ENCODE assay signal across 8 cellular contexts in the genomic region with DNA sequence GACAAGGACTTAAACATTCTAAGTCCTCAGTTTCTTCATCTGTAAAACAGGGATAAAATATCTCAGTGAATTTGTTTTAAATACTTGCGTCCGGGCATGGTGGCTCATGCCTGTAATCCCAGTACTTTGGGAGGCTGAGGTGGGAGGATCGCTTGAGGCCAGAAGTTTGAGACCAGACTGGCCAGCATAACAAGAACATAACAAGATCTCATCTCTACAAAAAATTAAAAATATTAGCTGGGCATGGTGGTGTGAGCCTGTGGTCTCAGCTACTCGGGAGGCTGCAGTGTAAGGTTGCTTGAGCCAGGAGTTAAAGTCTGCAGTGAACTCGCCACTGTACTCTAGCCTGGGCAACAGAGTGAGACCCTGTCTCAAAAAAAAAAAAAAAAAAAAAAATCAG. TPM values are rescaled to one million over a fixed set of nuclear protein-coding genes. Genes with fewer than 3 reads are reported as not detected.
A peak's percentile ranks its signal among the peaks of the same experiment; 100 is the strongest.
DNase-seq lines count a peak whose midpoint lies in the region; ATAC-seq and TF ChIP-seq lines count a peak whose summit lies in the region.
"Not testable (repeated sequence)": the region's sequence is repeated elsewhere in the genome, so short reads cannot be mapped to it uniquely, and the experiment has no call there.

No MANE protein-coding gene starts in this region.

- TF ChIP-seq CTCF in HCT116 (IDR thresholded peaks at IDR 0.05 in 2 of 3, conservative IDR thresholded peaks at IDR 0.05 in 1 of 3; ENCODE audit: borderline replicate concordance in 1 of 3, insufficient read depth in 1 of 3, low read depth in 2 of 3, low read length in 2 of 3); right atrium auricular region (IDR thresholded peaks at IDR 0.05); prostate gland (IDR thresholded peaks at IDR 0.05): not testable (repeated sequence)

- H3K27ac Mint-ChIP-seq in T-helper 1 cell treated with Interleukin-12 subunit alpha and Interleukin-12 subunit beta and Interleukin-4 antibody, amounts not matched to agents 30 μg/mL and 1 μg/mL, for 36 hours, result peak overlapping the region; percentile 99
- peak overlapping the region; percentile 98 for H3K27ac Mint-ChIP-seq in activated naive CD4-positive, alpha-beta T cell treated with anti-CD3 and anti-CD28 coated beads, Interleukin-2, amount 50 U/mL, for 24 hours

- not testable (repeated sequence) for H3K36me3 ChIP-seq in ACC112 (ENCODE audit: insufficient read depth, low read length); HCT116 (ENCODE audit: control insufficient read depth in 1 of 2, insufficient read depth in 2 of 2, low read length in 2 of 2); effector memory CD4-positive, alpha-beta T cell (ENCODE audit: control insufficient read depth, insufficient read depth, low read length); right atrium auricular region; prostate gland; subcutaneous abdominal adipose tissue (ENCODE audit: control insufficient read depth in 5 of 5, insufficient read depth in 5 of 5, low read length in 5 of 5)

- H3K9me2 ChIP-seq in HCT116 (ENCODE audit: insufficient read depth), result not testable (repeated sequence)

- H3K4me3 ChIP-seq in ACC112 (ENCODE audit: low read depth, low read length); HCT116 (replicated peaks in 1 of 2; ENCODE audit: low read depth in 1 of 2, low read length in 2 of 2); effector memory CD4-positive, alpha-beta T cell (ENCODE audit: insufficient read depth, low read depth, low read length, poor library complexity, severe bottlenecking); right atrium auricular region; prostate gland; subcutaneous abdominal adipose tissue (ENCODE audit: low read depth in 1 of 5, low read length in 5 of 5): not testable (repeated sequence)

- RAD21 ChIA-PET in HCT116 (lab: Charles Lee; ENCODE audit: low non-redundant PET in 1 of 2, low total read pairs in 2 of 2, uncharacterized antibody in 2 of 2, unreplicated experiment in 2 of 2), result interaction anchor here (0.6 to 1.0 kb wide), 3 partner anchors 16 to 97 kb away, joined by 3 read pairs; no protein-coding TSS in a partner anchor

- DNase-seq in HCT116 (ENCODE audit: low read depth, low spot score); effector memory CD4-positive, alpha-beta T cell; right atrium auricular region (ENCODE audit: low spot score); prostate gland (ENCODE audit: low spot score): not testable (repeated sequence)

- H3K9ac ChIP-seq in HCT116 (ENCODE audit: low read length), result peak overlapping the region; percentile 70
- H3K9ac ChIP-seq in subcutaneous abdominal adipose tissue (ENCODE audit: low read length in 5 of 5), result peak overlapping the region in 2 of 5 donors; percentile 43 to 60

- H3K27ac ChIP-seq in ACC112 (ENCODE audit: low read depth, low read length) (peak overlapping the region; percentile 100), HCT116 (ENCODE audit: low read depth, low read length) (peak overlapping the region; percentile 2), right atrium auricular region (peak overlapping the region; percentile 87), prostate gland (peak overlapping the region; percentile 83 to 86), subcutaneous abdominal adipose tissue (ENCODE audit: low read depth, low read length) (peak overlapping the region; percentile 99)
- peak overlapping the region; percentile 93 for H3K27ac ChIP-seq in effector memory CD4-positive, alpha-beta T cell (ENCODE audit: insufficient read depth, low read length, poor library complexity, severe bottlenecking)

- H4K20me1 ChIP-seq in HCT116 (ENCODE audit: insufficient read depth), result not testable (repeated sequence)

- not testable (repeated sequence) for H3K9me3 Mint-ChIP-seq in T-helper 1 cell treated with Interleukin-12 subunit alpha and Interleukin-12 subunit beta and Interleukin-4 antibody, amounts not matched to agents 30 μg/mL and 1 μg/mL, for 36 hours; activated naive CD4-positive, alpha-beta T cell treated with anti-CD3 and anti-CD28 coated beads, Interleukin-2, amount 50 U/mL, for 24 hours

- not testable (repeated sequence) for H3K27me3 Mint-ChIP-seq in T-helper 1 cell treated with Interleukin-12 subunit alpha and Interleukin-12 subunit beta and Interleukin-4 antibody, amounts not matched to agents 30 μg/mL and 1 μg/mL, for 36 hours (ENCODE audit: low read depth); activated naive CD4-positive, alpha-beta T cell treated with anti-CD3 and anti-CD28 coated beads, Interleukin-2, amount 50 U/mL, for 24 hours

- not testable (repeated sequence) for TF ChIP-seq RAD21 in HCT116 (IDR thresholded peaks at IDR 0.05; ENCODE audit: low read depth)

- ATAC-seq in HCT116, result not testable (repeated sequence)

- not testable (repeated sequence) for H2AFZ ChIP-seq in ACC112 (ENCODE audit: low read length, unreplicated experiment); HCT116 (ENCODE audit: low read depth, low read length, poor library complexity, severe bottlenecking)

- H3K27me3 ChIP-seq in ACC112 (ENCODE audit: insufficient read depth, low read length); HCT116 (ENCODE audit: insufficient read depth, low read length); effector memory CD4-positive, alpha-beta T cell (replicated peaks; ENCODE audit: control insufficient read depth, insufficient read depth, low read length, poor library complexity, severe bottlenecking); right atrium auricular region; prostate gland (replicated peaks; ENCODE audit: insufficient read depth); subcutaneous abdominal adipose tissue (ENCODE audit: control insufficient read depth in 5 of 5, insufficient read depth in 4 of 5, low read length in 5 of 5): not testable (repeated sequence)

- H3K79me2 ChIP-seq in ACC112 (ENCODE audit: control insufficient read depth, insufficient read depth, low read length, unreplicated experiment) (peaks cover 77% of the 10 kb centered on the region), HCT116 (ENCODE audit: insufficient read depth, low read length) (peaks cover 99% of the 10 kb centered on the region)

- H3K36me3 Mint-ChIP-seq in T-helper 1 cell treated with Interleukin-12 subunit alpha and Interleukin-12 subunit beta and Interleukin-4 antibody, amounts not matched to agents 30 μg/mL and 1 μg/mL, for 36 hours (ENCODE audit: low read depth), result peaks cover 42% of the 10 kb centered on the region
- not testable (repeated sequence) for H3K36me3 Mint-ChIP-seq in activated naive CD4-positive, alpha-beta T cell treated with anti-CD3 and anti-CD28 coated beads, Interleukin-2, amount 50 U/mL, for 24 hours

- intact Hi-C loops in HCT116 (cut with micrococcal nuclease), result not testable (repeated sequence)
- intact Hi-C loops in prostate gland (cut with DNase I), result loop anchor here (5.0 kb wide), 1 partner anchor 56 kb away; a partner anchor contains a TSS

- 77% methylated on average over 5 of the region's 5 CpGs for WGBS in prostate gland

- peaks cover 93% of the 10 kb centered on the region for H3K4me1 ChIP-seq in ACC112 (ENCODE audit: control insufficient read depth, insufficient read depth, low read length, unreplicated experiment)
- peaks cover 91 to 100% of the 10 kb centered on the region in 2 experiments for H3K4me1 ChIP-seq in HCT116 (ENCODE audit: control insufficient read depth in 1 of 2, insufficient read depth in 2 of 2, low read length in 2 of 2)
- H3K4me1 ChIP-seq in effector memory CD4-positive, alpha-beta T cell (ENCODE audit: control insufficient read depth, insufficient read depth, low read length, poor library complexity, severe bottlenecking), result peaks cover 50% of the 10 kb centered on the region
- H3K4me1 ChIP-seq in right atrium auricular region, result peaks cover 0 to 83% of the 10 kb centered on the region in 2 donors
- peaks cover 20% of the 10 kb centered on the region for H3K4me1 ChIP-seq in prostate gland (replicated peaks)
- peaks cover 29 to 94% (median 86%) of the 10 kb centered on the region in 5 donors for H3K4me1 ChIP-seq in subcutaneous abdominal adipose tissue (ENCODE audit: control insufficient read depth in 5 of 5, insufficient read depth in 5 of 5, low read length in 5 of 5)

- H3K4me2 ChIP-seq in HCT116 (ENCODE audit: low read length), result peak overlapping the region; percentile 77

- POLR2A ChIA-PET in HCT116 (lab: Charles Lee), result interaction anchor here (1.4 kb wide), 1 partner anchor 110 kb away, joined by 3 read pairs; no protein-coding TSS in a partner anchor

- CTCF ChIA-PET in HCT116 (lab: Charles Lee), result not testable (repeated sequence)

- peaks cover 83% of the 10 kb centered on the region for H3K4me1 Mint-ChIP-seq in T-helper 1 cell treated with Interleukin-12 subunit alpha and Interleukin-12 subunit beta and Interleukin-4 antibody, amounts not matched to agents 30 μg/mL and 1 μg/mL, for 36 hours (ENCODE audit: low read depth)
- H3K4me1 Mint-ChIP-seq in activated naive CD4-positive, alpha-beta T cell treated with anti-CD3 and anti-CD28 coated beads, Interleukin-2, amount 50 U/mL, for 24 hours, result peaks cover 77% of the 10 kb centered on the region

- H3K9me3 ChIP-seq in HCT116 (ENCODE audit: control insufficient read depth in 1 of 2, insufficient read depth in 1 of 2, low read depth in 1 of 2, low read length in 2 of 2); effector memory CD4-positive, alpha-beta T cell (ENCODE audit: control insufficient read depth, low read length); right atrium auricular region; prostate gland; subcutaneous abdominal adipose tissue (ENCODE audit: control insufficient read depth in 5 of 5, low read length in 5 of 5): not testable (repeated sequence)

- TF ChIP-seq POLR2A in HCT116 (IDR thresholded peaks at IDR 0.05; ENCODE audit: borderline replicate concordance, extremely low read depth, insufficient read depth, insufficient read length); prostate gland (IDR thresholded peaks at IDR 0.05): not testable (repeated sequence)

- H3K4me3 Mint-ChIP-seq in T-helper 1 cell treated with Interleukin-12 subunit alpha and Interleukin-12 subunit beta and Interleukin-4 antibody, amounts not matched to agents 30 μg/mL and 1 μg/mL, for 36 hours; activated naive CD4-positive, alpha-beta T cell treated with anti-CD3 and anti-CD28 coated beads, Interleukin-2, amount 50 U/mL, for 24 hours: not testable (repeated sequence)

- not testable (repeated sequence) for BruUV-seq in HCT116 (replicated peaks; lab: Mats Ljungman, UMichigan)

RNA-seq across cellular contexts. Expression of a gene that starts 57.4 kb away (rescaled TPM):
- total RNA-seq in HCT116 (2021; ENCODE audit: unreplicated experiment) (89.2 TPM), right atrium auricular region (10 to 100 TPM; 20.8 to 37.8 TPM), prostate gland (10 to 100 TPM; 30.6 to 45.4 TPM)
- polyA plus RNA-seq in HCT116 (2012), result 54.4 and 57.6 TPM in 2 replicates

Comparison
In these comparisons a context has a peak if more than half of its experiments do, and no peak if none do; other contexts are left out.
1. H3K27ac ChIP-seq: peak in every context shown above with its lines; median percentile 100 in ACC112; 99 in subcutaneous abdominal adipose tissue; 93 in effector memory CD4-positive, alpha-beta T cell; 87 in right atrium auricular region; 84 in prostate gland; 2 in HCT116.